In genomic region chr12:53071591-53072551, GRCh38 we compare ENCODE assay signal across 9 cellular contexts. TPM values are rescaled to one million over a fixed set of nuclear protein-coding genes. Genes with fewer than 3 reads are reported as not detected.
DNase-seq lines count a peak whose midpoint lies in the region; ATAC-seq and TF ChIP-seq lines count a peak whose summit lies in the region.
"Had no signal": no experiment of that assay in that cellular context is flagged by ENCODE, and none has a peak within 500 bp of the region (broad histone marks: within the 10 kb centered on the region; RNA-seq: fewer than 3 reads in every experiment).

No MANE protein-coding gene starts in this region.

- H3K4me1 Mint-ChIP-seq in neural crest cell, result peaks cover 33% of the 10 kb centered on the region
- H3K4me1 Mint-ChIP-seq in stimulated activated naive B cell treated with anti-CD40 and anti-IgM and Interleukin-4, amounts not matched to agents 10 μg/mL and 1 μg/mL and 100 μg/mL, for 72 hours, result peaks cover 34 to 50% of the 10 kb centered on the region in 2 donors

- H3K4me1 ChIP-seq in NT2/D1 (ENCODE audit: insufficient read depth, insufficient read length) (peaks cover 39% of the 10 kb centered on the region), PC-9 (replicated peaks; ENCODE audit: insufficient read depth) (peaks cover under 1% of the 10 kb centered on the region; the same call in 1 of the 2 replicates)
- H3K4me1 ChIP-seq: HAP-1 had no signal

- H3K27ac ChIP-seq in PC-9, result no peak overlapping the region

- POLR2A ChIA-PET in PC-9 (lab: Charles Lee; ENCODE audit: unreplicated experiment), result no interaction called here

- no peaks in the 10 kb centered on the region for H3K27me3 Mint-ChIP-seq in neural crest cell (ENCODE audit: low read depth)
- no peaks in the 10 kb centered on the region for H3K27me3 Mint-ChIP-seq in stimulated activated naive B cell treated with anti-CD40 and anti-IgM and Interleukin-4, amounts not matched to agents 10 μg/mL and 1 μg/mL and 100 μg/mL, for 72 hours

- H3K9me3 Mint-ChIP-seq in neural crest cell, result no peaks in the 10 kb centered on the region
- no peaks in the 10 kb centered on the region for H3K9me3 Mint-ChIP-seq in stimulated activated naive B cell treated with anti-CD40 and anti-IgM and Interleukin-4, amounts not matched to agents 10 μg/mL and 1 μg/mL and 100 μg/mL, for 72 hours

- H3K4me3 Mint-ChIP-seq in neural crest cell, result peak overlapping the region; percentile 69
- no peak overlapping the region for H3K4me3 Mint-ChIP-seq in stimulated activated naive B cell treated with anti-CD40 and anti-IgM and Interleukin-4, amounts not matched to agents 10 μg/mL and 1 μg/mL and 100 μg/mL, for 72 hours

- H3F3A ChIP-seq in PC-9 (ENCODE audit: insufficient read depth, low read depth), result no peaks in the 10 kb centered on the region

- DNase-seq in AG09319 (ENCODE audit: extremely low read depth, low read depth), result no peak
- no peak for DNase-seq in NT2/D1 (ENCODE audit: low read depth, low spot score)
- peak; percentile 76 for DNase-seq in fibroblast of mammary gland (ENCODE audit: low read depth)
- no peak for DNase-seq in neural crest cell (ENCODE audit: low read depth, low spot score)
- no peak for DNase-seq in SIG-M5 (lab: John Stamatoyannopoulos, UW)
- no peak for DNase-seq in PC-9
- no peak for DNase-seq in amygdala (lab: John Stamatoyannopoulos, UW)
- DNase-seq in stimulated activated naive B cell treated with anti-CD40 and anti-IgM and Interleukin-4, amounts not matched to agents 10 μg/mL and 1 μg/mL and 100 μg/mL, for 72 hours, result no peak

- peaks cover 15% of the 10 kb centered on the region for H3K36me3 Mint-ChIP-seq in neural crest cell (ENCODE audit: low read depth)
- H3K36me3 Mint-ChIP-seq in stimulated activated naive B cell treated with anti-CD40 and anti-IgM and Interleukin-4, amounts not matched to agents 10 μg/mL and 1 μg/mL and 100 μg/mL, for 72 hours, result peaks cover 41 to 80% of the 10 kb centered on the region in 2 donors

- no peak for ATAC-seq in stimulated activated naive B cell treated with anti-CD40 and anti-IgM and Interleukin-4, amounts not matched to agents 10 μg/mL and 1 μg/mL and 100 μg/mL, for 72 hours (replicated peaks)

- H3K9ac ChIP-seq in NT2/D1 (ENCODE audit: insufficient read length, low read depth), result peak overlapping the region; percentile 23

- CTCF ChIA-PET in PC-9 (lab: Charles Lee), result interaction anchor here (0.6 to 0.9 kb wide), 2 partner anchors 11 to 134 kb away, joined by 3 to 19 read pairs; no protein-coding TSS in a partner anchor

- no peaks in the 10 kb centered on the region for H3K9me2 ChIP-seq in PC-9 (ENCODE audit: insufficient read depth)

- TF ChIP-seq CTCF in AG09319 (IDR thresholded peaks at IDR 0.05; ENCODE audit: low read depth, low read length) (peak; percentile 36), fibroblast of mammary gland (conservative IDR thresholded peaks at IDR 0.05; ENCODE audit: control insufficient read depth, insufficient read depth, low read depth, low read length) (peak; percentile 38), neural crest cell (conservative IDR thresholded peaks at IDR 0.05) (no peak), PC-9 (conservative IDR thresholded peaks at IDR 0.05) (no peak)

- no peaks in the 10 kb centered on the region for H4K20me1 ChIP-seq in PC-9 (ENCODE audit: insufficient read depth)

- H3K4me2 ChIP-seq in PC-9, result no peak overlapping the region

- BruUV-seq in PC-9 (replicated peaks; lab: Mats Ljungman, UMichigan), result no TSS peak

- H3K79me2 ChIP-seq in PC-9 (ENCODE audit: low read depth), result no peaks in the 10 kb centered on the region

- H3K27me3 ChIP-seq in NT2/D1 (ENCODE audit: insufficient read depth, insufficient read length), result no peaks in the 10 kb centered on the region
- no peaks in the 10 kb centered on the region for H3K27me3 ChIP-seq in PC-9 (ENCODE audit: insufficient read depth, low read depth)

- H3K36me3 ChIP-seq in NT2/D1 (ENCODE audit: insufficient read depth, insufficient read length, low read length) (peaks cover 30% of the 10 kb centered on the region), PC-9 (ENCODE audit: low read depth) (no peaks in the 10 kb centered on the region)

- H3K4me3 ChIP-seq in NT2/D1 (ENCODE audit: insufficient read length, low read depth) (no peak overlapping the region), fibroblast of mammary gland (ENCODE audit: control insufficient read depth, low read depth, low read length) (no peak overlapping the region), PC-9 (no peak overlapping the region)
- H3K4me3 ChIP-seq: HAP-1 had no signal

- intact Hi-C loops in PC-9 (cut with micrococcal nuclease; ENCODE audit: unreplicated experiment), result no loop called here

- no peak overlapping the region for H2AFZ ChIP-seq in PC-9

- H3K9me3 ChIP-seq in NT2/D1 (ENCODE audit: insufficient read depth, low read length) (no peaks in the 10 kb centered on the region), PC-9 (ENCODE audit: insufficient read depth, low read depth) (no peaks in the 10 kb centered on the region)
- H3K9me3 ChIP-seq: HAP-1 had no signal

- peak overlapping the region; percentile 66 for H3K27ac Mint-ChIP-seq in neural crest cell (ENCODE audit: unreplicated experiment)
- no peak overlapping the region for H3K27ac Mint-ChIP-seq in stimulated activated naive B cell treated with anti-CD40 and anti-IgM and Interleukin-4, amounts not matched to agents 10 μg/mL and 1 μg/mL and 100 μg/mL, for 72 hours

RNA-seq across cellular contexts. Expression of gene SPRYD3, which starts 7.3 kb away (rescaled TPM):
- total RNA-seq in neural crest cell, result 8.8 and 11.2 TPM in 2 replicates
- total RNA-seq in PC-9 (2021), result 15.2 and 17.2 TPM in 2 replicates

RNA-seq across cellular contexts. Expression of gene TNS2, which starts 22.0 kb away (rescaled TPM):
- total RNA-seq in neural crest cell (14.2 and 22.8 TPM in 2 replicates), PC-9 (2021) (8.5 and 11.5 TPM in 2 replicates)

RNA-seq across cellular contexts. Expression of gene IGFBP6, which starts 25.6 kb away (rescaled TPM):
- total RNA-seq in neural crest cell (0.72 and 0.73 TPM in 2 replicates), PC-9 (2021) (290 and 333 TPM in 2 replicates)

RNA-seq across cellular contexts. Expression of gene SOAT2, which starts 31.4 kb away (rescaled TPM):
- total RNA-seq in neural crest cell (not detected in 2 replicates), PC-9 (2021) (0.70 and 0.79 TPM in 2 replicates)

Comparison
In these comparisons a context has a peak if more than half of its experiments do, and no peak if none do; other contexts are left out.
1. CTCF ChIP-seq: peak in AG09319 (single experiment) and fibroblast of mammary gland (single experiment); none in neural crest cell (single experiment) and PC-9 (single experiment).
2. RNA of gene IGFBP6, which starts 25.6 kb away (total RNA-seq): 290 to 333 TPM in PC-9; 0.72 to 0.73 TPM in neural crest cell; every median in the first group is over 100 times any median in the second.